Comparison of ENCODE assay signal across 29 cellular contexts in genomic region chr1:37259019-37259418, GRCh38.
"Had no signal": no experiment of that assay in that cellular context is flagged by ENCODE, and none has a peak within 500 bp of the region (broad histone marks: within the 10 kb centered on the region; RNA-seq: fewer than 3 reads in every experiment).

No MANE protein-coding gene starts in this region.

- FAIRE-seq: colon, endometrium, endothelial cell of umbilical vein, frontal cortex had no signal

- H3K9me3 ChIP-seq: colonic mucosa, esophagus squamous epithelium, gastrocnemius medialis, heart left ventricle had no signal

- H3K4me3 Mint-ChIP-seq: dendritic cell treated with granulocyte-macrophage colony-stimulating factor and Interleukin-4, amounts not matched to agents 40 ng/mL and 50 ng/mL, for 4 days; effector memory CD8-positive, alpha-beta T cell; endodermal cell had no signal

- H3K4me1 ChIP-seq: colonic mucosa, esophagus muscularis mucosa, esophagus squamous epithelium, foreskin keratinocyte, gastrocnemius medialis, gastroesophageal sphincter, heart left ventricle, heart right ventricle had no signal

- H3K27ac ChIP-seq: colonic mucosa, coronary artery, dorsolateral prefrontal cortex, epithelial cell of prostate, esophagus muscularis mucosa, esophagus squamous epithelium, foreskin keratinocyte, gastrocnemius medialis, gastroesophageal sphincter, heart left ventricle, heart right ventricle had no signal

- DNase-seq: colonic mucosa; cortex of kidney; dermis blood vessel endothelial cell; dorsolateral prefrontal cortex; effector CD4-positive, alpha-beta T cell; effector CD8-positive, alpha-beta T cell; effector memory CD4-positive, alpha-beta T cell; effector memory CD8-positive, alpha-beta T cell; endodermal cell; erythroblast; esophagus squamous epithelium; foreskin fibroblast; foreskin keratinocyte; foreskin melanocyte; gastrocnemius medialis; glutamatergic neuron; head of caudate nucleus; heart left ventricle; heart right ventricle had no signal

- H3K36me3 ChIP-seq: colonic mucosa, esophagus muscularis mucosa, esophagus squamous epithelium, gastrocnemius medialis, gastroesophageal sphincter, heart left ventricle, heart right ventricle had no signal

- ATAC-seq: effector memory CD8-positive, alpha-beta T cell; esophagus mucosa; foreskin keratinocyte; gastrocnemius medialis; gastroesophageal sphincter; heart left ventricle; heart right ventricle had no signal

- H3K27ac Mint-ChIP-seq: dendritic cell treated with granulocyte-macrophage colony-stimulating factor and Interleukin-4, amounts not matched to agents 40 ng/mL and 50 ng/mL, for 4 days; effector memory CD8-positive, alpha-beta T cell; endodermal cell had no signal

- H3K4me3 ChIP-seq: colonic mucosa, coronary artery, dorsolateral prefrontal cortex, esophagus muscularis mucosa, esophagus squamous epithelium, gastrocnemius medialis, gastroesophageal sphincter, heart left ventricle had no signal

- H3K27me3 ChIP-seq: colonic mucosa, foreskin keratinocyte had no signal

- H3K9me3 Mint-ChIP-seq: dendritic cell treated with granulocyte-macrophage colony-stimulating factor and Interleukin-4, amounts not matched to agents 40 ng/mL and 50 ng/mL, for 4 days; endodermal cell had no signal
